Comparison of ENCODE assay signal across 19 cellular contexts in the genomic region with DNA sequence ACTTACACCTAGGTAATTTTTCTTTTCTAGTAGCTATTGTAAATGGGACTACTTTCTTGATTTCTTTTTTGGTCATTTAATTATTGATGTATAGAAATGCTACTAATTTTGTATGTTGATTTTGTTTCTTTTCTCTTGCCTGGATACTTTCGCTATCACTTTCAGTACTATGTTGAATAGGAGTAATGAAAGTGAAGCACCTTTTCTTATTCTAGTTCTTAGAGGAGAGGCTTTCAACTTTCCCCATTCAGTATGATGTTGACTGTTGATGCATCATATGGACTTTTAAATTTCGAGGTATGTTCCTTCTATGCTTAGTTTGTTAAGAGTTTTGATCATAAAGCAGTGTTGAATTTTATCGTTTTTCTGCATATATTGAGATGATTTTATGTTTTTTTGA.
DNase-seq lines count a peak whose midpoint lies in the region; ATAC-seq and TF ChIP-seq lines count a peak whose summit lies in the region.
"Had no signal": no experiment of that assay in that cellular context is flagged by ENCODE, and none has a peak within 500 bp of the region (broad histone marks: within the 10 kb centered on the region; RNA-seq: fewer than 3 reads in every experiment).

No MANE protein-coding gene starts in this region.

- H3K36me3 ChIP-seq in HEK293 (ENCODE audit: control insufficient read depth in 2 of 2, insufficient read depth in 1 of 2, low read length in 2 of 2): no peaks in the 10 kb centered on the region

- ATAC-seq in GM18519 (IDR thresholded peaks at IDR 0.05; ENCODE audit: low FRiP score, unreplicated experiment): peak; percentile 49
- ATAC-seq in HG03196 (IDR thresholded peaks at IDR 0.05; ENCODE audit: unreplicated experiment): peak; percentile 51
- ATAC-seq: HCT116, Panc1 had no signal

- no peaks in the 10 kb centered on the region for H3K4me1 ChIP-seq in HEK293 (ENCODE audit: control insufficient read depth, insufficient read depth, low read length)

- POLR2A ChIA-PET in HEK293 (lab: Yijun Ruan, JAX): no interaction called here

- CTCF ChIA-PET in HEK293 (lab: Yijun Ruan, JAX): no interaction called here

- H3K4me3 ChIP-seq in HEK293 (ENCODE audit: low read depth, low read length): no peak overlapping the region

- TF ChIP-seq CTCF in HEK293 (tag by site-specific recombination; IDR thresholded peaks at IDR 0.05): no peak

- no peaks in the 10 kb centered on the region for H3K9me3 ChIP-seq in HEK293 (ENCODE audit: control insufficient read depth, insufficient read depth, low read depth, low read length)

- peak; percentile 56 for DNase-seq in OCI-M1 (lab: John Stamatoyannopoulos, UW)
- no peak for DNase-seq in 8988T
- no peak for DNase-seq in mucosa of gallbladder (ENCODE audit: low spot score)
- DNase-seq in retina: no peak
- DNase-seq in activated T-cell treated with anti-CD3 and anti-CD28 coated beads, Interleukin-2, amount 50 U/mL, for 1 hour: no peak
- DNase-seq: DMS53, Kasumi-1, NCI-H2029, NCI-H446, NCI-H524 treated with DMSO at 0.1 percent for 48 hours, NCI-H82, SHP77 treated with DMSO at 0.1 percent for 48 hours, T-helper 1 cell had no signal

- H3K27ac ChIP-seq in HEK293 (ENCODE audit: extremely low read depth, low read depth, low read length): no peak overlapping the region
- H3K27ac ChIP-seq: HL-60 had no signal

TF ChIP-seq in HEK293, 187 proteins besides CTCF, POLR2A, EP300 and RAD21:
- TF ChIP-seq PRDM1 (tag by site-specific recombination; IDR thresholded peaks at IDR 0.05) (peak; percentile 38; the same call in 1 of the 2 replicates), HOXC10 (CRISPR knock-in tag; IDR thresholded peaks at IDR 0.05) (no peak)
